Comparison of ENCODE assay signal across 2 cellular contexts in genomic region chr3:197814372-197814771, GRCh38.
TF ChIP-seq lines count a peak whose summit lies in the region.

No MANE protein-coding gene starts in this region.

TF ChIP-seq in HepG2, 621 proteins besides CTCF, POLR2A, EP300 and RAD21:
- TF ChIP-seq CEBPG (CRISPR knock-in tag; IDR thresholded peaks at IDR 0.05): peak; percentile 49
- TF ChIP-seq ZNF407 (CRISPR knock-in tag; IDR thresholded peaks at IDR 0.05; ENCODE audit: not compliant biosample characterization): no peak
- peak; percentile 40; the same call in 1 of the 2 replicates for TF ChIP-seq RARA (CRISPR knock-in tag; IDR thresholded peaks at IDR 0.05)
- TF ChIP-seq ZNF414 (CRISPR knock-in tag; IDR thresholded peaks at IDR 0.05): no peak
- TF ChIP-seq ZNF644 (CRISPR knock-in tag; IDR thresholded peaks at IDR 0.05; ENCODE audit: low read depth): peak; percentile 62; the same call in 1 of the 2 replicates

TF ChIP-seq in GM23338, 12 proteins besides CTCF, POLR2A, EP300 and RAD21:
- TF ChIP-seq JUNB (IDR thresholded peaks at IDR 0.05; ENCODE audit: unreplicated experiment): no peak
- TF ChIP-seq EZH2phosphoT487 (IDR thresholded peaks at IDR 0.05; ENCODE audit: unreplicated experiment): no peak
- no peak for TF ChIP-seq ZNF114 (CRISPR knock-in tag; IDR thresholded peaks at IDR 0.05)
- TF ChIP-seq POLR2AphosphoS5 (IDR thresholded peaks at IDR 0.05; ENCODE audit: low read depth): no peak
- no peak for TF ChIP-seq NANOG (IDR thresholded peaks at IDR 0.05; ENCODE audit: borderline replicate concordance)
- TF ChIP-seq STAT1 (IDR thresholded peaks at IDR 0.05; ENCODE audit: unreplicated experiment): no peak
- no peak for TF ChIP-seq ETS1 (IDR thresholded peaks at IDR 0.05)
- TF ChIP-seq CREB1 (CRISPR knock-in tag; IDR thresholded peaks at IDR 0.05; ENCODE audit: low read depth): no peak
- TF ChIP-seq REST (IDR thresholded peaks at IDR 0.05; ENCODE audit: unreplicated experiment): no peak
- TF ChIP-seq EZH2 (IDR thresholded peaks at IDR 0.05; ENCODE audit: low read depth, unreplicated experiment): no peak
- TF ChIP-seq ZNF462 (CRISPR knock-in tag; IDR thresholded peaks at IDR 0.05): no peak
- TF ChIP-seq ZNF331 (CRISPR knock-in tag; IDR thresholded peaks at IDR 0.05; ENCODE audit: low read depth): no peak
